ENCODE assay signal across 1 cellular context in genomic region chr14:20332946-20333782, GRCh38.
A peak's percentile ranks its signal among the peaks of the same experiment; 100 is the strongest.
TF ChIP-seq lines count a peak whose summit lies in the region.

A gene with protein sequence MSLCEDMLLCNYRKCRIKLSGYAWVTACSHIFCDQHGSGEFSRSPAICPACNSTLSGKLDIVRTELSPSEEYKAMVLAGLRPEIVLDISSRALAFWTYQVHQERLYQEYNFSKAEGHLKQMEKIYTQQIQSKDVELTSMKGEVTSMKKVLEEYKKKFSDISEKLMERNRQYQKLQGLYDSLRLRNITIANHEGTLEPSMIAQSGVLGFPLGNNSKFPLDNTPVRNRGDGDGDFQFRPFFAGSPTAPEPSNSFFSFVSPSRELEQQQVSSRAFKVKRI (minus strand): TSS chr14:20333279. CDS start chr14:20316523, 16,756 bp downstream.

TF ChIP-seq in HepG2, 621 proteins besides CTCF, POLR2A, EP300 and RAD21 (continued from another document and continues in another):
- TF ChIP-seq, protein P1, sequence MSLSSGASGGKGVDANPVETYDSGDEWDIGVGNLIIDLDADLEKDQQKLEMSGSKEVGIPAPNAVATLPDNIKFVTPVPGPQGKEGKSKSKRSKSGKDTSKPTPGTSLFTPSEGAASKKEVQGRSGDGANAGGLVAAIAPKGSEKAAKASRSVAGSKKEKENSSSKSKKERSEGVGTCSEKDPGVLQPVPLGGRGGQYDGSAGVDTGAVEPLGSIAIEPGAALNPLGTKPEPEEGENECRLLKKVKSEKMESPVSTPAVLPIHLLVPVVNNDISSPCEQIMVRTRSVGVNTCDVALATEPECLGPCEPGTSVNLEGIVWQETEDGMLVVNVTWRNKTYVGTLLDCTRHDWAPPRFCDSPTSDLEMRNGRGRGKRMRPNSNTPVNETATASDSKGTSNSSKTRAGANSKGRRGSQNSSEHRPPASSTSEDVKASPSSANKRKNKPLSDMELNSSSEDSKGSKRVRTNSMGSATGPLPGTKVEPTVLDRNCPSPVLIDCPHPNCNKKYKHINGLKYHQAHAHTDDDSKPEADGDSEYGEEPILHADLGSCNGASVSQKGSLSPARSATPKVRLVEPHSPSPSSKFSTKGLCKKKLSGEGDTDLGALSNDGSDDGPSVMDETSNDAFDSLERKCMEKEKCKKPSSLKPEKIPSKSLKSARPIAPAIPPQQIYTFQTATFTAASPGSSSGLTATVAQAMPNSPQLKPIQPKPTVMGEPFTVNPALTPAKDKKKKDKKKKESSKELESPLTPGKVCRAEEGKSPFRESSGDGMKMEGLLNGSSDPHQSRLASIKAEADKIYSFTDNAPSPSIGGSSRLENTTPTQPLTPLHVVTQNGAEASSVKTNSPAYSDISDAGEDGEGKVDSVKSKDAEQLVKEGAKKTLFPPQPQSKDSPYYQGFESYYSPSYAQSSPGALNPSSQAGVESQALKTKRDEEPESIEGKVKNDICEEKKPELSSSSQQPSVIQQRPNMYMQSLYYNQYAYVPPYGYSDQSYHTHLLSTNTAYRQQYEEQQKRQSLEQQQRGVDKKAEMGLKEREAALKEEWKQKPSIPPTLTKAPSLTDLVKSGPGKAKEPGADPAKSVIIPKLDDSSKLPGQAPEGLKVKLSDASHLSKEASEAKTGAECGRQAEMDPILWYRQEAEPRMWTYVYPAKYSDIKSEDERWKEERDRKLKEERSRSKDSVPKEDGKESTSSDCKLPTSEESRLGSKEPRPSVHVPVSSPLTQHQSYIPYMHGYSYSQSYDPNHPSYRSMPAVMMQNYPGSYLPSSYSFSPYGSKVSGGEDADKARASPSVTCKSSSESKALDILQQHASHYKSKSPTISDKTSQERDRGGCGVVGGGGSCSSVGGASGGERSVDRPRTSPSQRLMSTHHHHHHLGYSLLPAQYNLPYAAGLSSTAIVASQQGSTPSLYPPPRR (CRISPR knock-in tag; IDR thresholded peaks at IDR 0.05; ENCODE audit: borderline replicate concordance), result peak; percentile 28; the same call in 1 of the 2 replicates
- no peak for TF ChIP-seq ZBTB38 (CRISPR knock-in tag; IDR thresholded peaks at IDR 0.05)
- TF ChIP-seq ZNF280D (CRISPR knock-in tag; IDR thresholded peaks at IDR 0.05), result no peak
- TF ChIP-seq ATAD3A (CRISPR knock-in tag; IDR thresholded peaks at IDR 0.05), result no peak
- TF ChIP-seq ZNF12 (CRISPR knock-in tag; IDR thresholded peaks at IDR 0.05), result no peak
- peak; percentile 76 for TF ChIP-seq GABPB1 (CRISPR knock-in tag; IDR thresholded peaks at IDR 0.05)
- peak; percentile 92 for TF ChIP-seq ASH2L (IDR thresholded peaks at IDR 0.05; ENCODE audit: insufficient read length, low read depth, low read length)
- no peak for TF ChIP-seq KLF9 (CRISPR knock-in tag; IDR thresholded peaks at IDR 0.05; ENCODE audit: low read depth)
- TF ChIP-seq ESRRA (CRISPR knock-in tag; IDR thresholded peaks at IDR 0.05; ENCODE audit: low read depth), result no peak
- no peak for TF ChIP-seq HNRNPK (IDR thresholded peaks at IDR 0.05; ENCODE audit: low read depth, low read length, poor library complexity, severe bottlenecking)
- TF ChIP-seq JUND (CRISPR knock-in tag; IDR thresholded peaks at IDR 0.05), result no peak
- no peak for TF ChIP-seq ZNF143 (CRISPR knock-in tag; IDR thresholded peaks at IDR 0.05)
- TF ChIP-seq ELF3 (CRISPR knock-in tag; IDR thresholded peaks at IDR 0.05), result no peak
- TF ChIP-seq MTF1 (CRISPR knock-in tag; IDR thresholded peaks at IDR 0.05), result no peak
- no peak for TF ChIP-seq NCOA5 (CRISPR knock-in tag; IDR thresholded peaks at IDR 0.05)
- no peak for TF ChIP-seq NFRKB (IDR thresholded peaks at IDR 0.05)
- no peak for TF ChIP-seq FIP1L1 (IDR thresholded peaks at IDR 0.05; ENCODE audit: borderline replicate concordance, insufficient read depth, low read depth, low read length)
- TF ChIP-seq, protein P2, sequence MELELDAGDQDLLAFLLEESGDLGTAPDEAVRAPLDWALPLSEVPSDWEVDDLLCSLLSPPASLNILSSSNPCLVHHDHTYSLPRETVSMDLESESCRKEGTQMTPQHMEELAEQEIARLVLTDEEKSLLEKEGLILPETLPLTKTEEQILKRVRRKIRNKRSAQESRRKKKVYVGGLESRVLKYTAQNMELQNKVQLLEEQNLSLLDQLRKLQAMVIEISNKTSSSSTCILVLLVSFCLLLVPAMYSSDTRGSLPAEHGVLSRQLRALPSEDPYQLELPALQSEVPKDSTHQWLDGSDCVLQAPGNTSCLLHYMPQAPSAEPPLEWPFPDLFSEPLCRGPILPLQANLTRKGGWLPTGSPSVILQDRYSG (CRISPR knock-in tag; IDR thresholded peaks at IDR 0.05), result no peak
- TF ChIP-seq E2F1 (CRISPR knock-in tag; IDR thresholded peaks at IDR 0.05), result no peak
- no peak; the same call in 1 of the 2 replicates for TF ChIP-seq YEATS2 (CRISPR knock-in tag; IDR thresholded peaks at IDR 0.05; ENCODE audit: borderline replicate concordance)
- TF ChIP-seq ZSCAN25 (CRISPR knock-in tag; IDR thresholded peaks at IDR 0.05), result 0 out of 2 replicates have a peak, but pooled peaks have one; percentile 16
- peak; percentile 79; the same call in 1 of the 2 replicates for TF ChIP-seq KAT8 (CRISPR knock-in tag; IDR thresholded peaks at IDR 0.05)
- TF ChIP-seq GLMP (CRISPR knock-in tag; IDR thresholded peaks at IDR 0.05; ENCODE audit: borderline replicate concordance), result no peak
- no peak for TF ChIP-seq FOXO1 (CRISPR knock-in tag; IDR thresholded peaks at IDR 0.05)
- TF ChIP-seq, protein P3, sequence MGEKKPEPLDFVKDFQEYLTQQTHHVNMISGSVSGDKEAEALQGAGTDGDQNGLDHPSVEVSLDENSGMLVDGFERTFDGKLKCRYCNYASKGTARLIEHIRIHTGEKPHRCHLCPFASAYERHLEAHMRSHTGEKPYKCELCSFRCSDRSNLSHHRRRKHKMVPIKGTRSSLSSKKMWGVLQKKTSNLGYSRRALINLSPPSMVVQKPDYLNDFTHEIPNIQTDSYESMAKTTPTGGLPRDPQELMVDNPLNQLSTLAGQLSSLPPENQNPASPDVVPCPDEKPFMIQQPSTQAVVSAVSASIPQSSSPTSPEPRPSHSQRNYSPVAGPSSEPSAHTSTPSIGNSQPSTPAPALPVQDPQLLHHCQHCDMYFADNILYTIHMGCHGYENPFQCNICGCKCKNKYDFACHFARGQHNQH (CRISPR knock-in tag; IDR thresholded peaks at IDR 0.05), result no peak
- TF ChIP-seq, protein P4, sequence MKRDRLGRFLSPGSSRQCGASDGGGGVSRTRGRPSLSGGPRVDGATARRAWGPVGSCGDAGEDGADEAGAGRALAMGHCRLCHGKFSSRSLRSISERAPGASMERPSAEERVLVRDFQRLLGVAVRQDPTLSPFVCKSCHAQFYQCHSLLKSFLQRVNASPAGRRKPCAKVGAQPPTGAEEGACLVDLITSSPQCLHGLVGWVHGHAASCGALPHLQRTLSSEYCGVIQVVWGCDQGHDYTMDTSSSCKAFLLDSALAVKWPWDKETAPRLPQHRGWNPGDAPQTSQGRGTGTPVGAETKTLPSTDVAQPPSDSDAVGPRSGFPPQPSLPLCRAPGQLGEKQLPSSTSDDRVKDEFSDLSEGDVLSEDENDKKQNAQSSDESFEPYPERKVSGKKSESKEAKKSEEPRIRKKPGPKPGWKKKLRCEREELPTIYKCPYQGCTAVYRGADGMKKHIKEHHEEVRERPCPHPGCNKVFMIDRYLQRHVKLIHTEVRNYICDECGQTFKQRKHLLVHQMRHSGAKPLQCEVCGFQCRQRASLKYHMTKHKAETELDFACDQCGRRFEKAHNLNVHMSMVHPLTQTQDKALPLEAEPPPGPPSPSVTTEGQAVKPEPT (CRISPR knock-in tag; IDR thresholded peaks at IDR 0.05; ENCODE audit: low read depth), result no peak
- no peak for TF ChIP-seq LBX2 (CRISPR knock-in tag; IDR thresholded peaks at IDR 0.05; ENCODE audit: borderline replicate concordance)
- TF ChIP-seq ZNF333 (CRISPR knock-in tag; IDR thresholded peaks at IDR 0.05; ENCODE audit: borderline replicate concordance), result no peak
- TF ChIP-seq ZNF557 (CRISPR knock-in tag; IDR thresholded peaks at IDR 0.05), result no peak; the same call in 1 of the 2 replicates
- peak; percentile 86 for TF ChIP-seq NFYC (CRISPR knock-in tag; IDR thresholded peaks at IDR 0.05)
- TF ChIP-seq ZNF580 (CRISPR knock-in tag; IDR thresholded peaks at IDR 0.05; ENCODE audit: borderline replicate concordance, low read depth), result no peak; the same call in 1 of the 2 replicates
- no peak for TF ChIP-seq BRD4 (CRISPR knock-in tag; IDR thresholded peaks at IDR 0.05)
- TF ChIP-seq PBX3 (CRISPR knock-in tag; IDR thresholded peaks at IDR 0.05; ENCODE audit: borderline replicate concordance), result 0 out of 2 replicates have a peak, but pooled peaks have one; percentile 32
- no peak for TF ChIP-seq JUNB (CRISPR knock-in tag; IDR thresholded peaks at IDR 0.05; ENCODE audit: borderline replicate concordance)
- peak; percentile 20; the same call in 1 of the 2 replicates for TF ChIP-seq TARDBP (CRISPR knock-in tag; IDR thresholded peaks at IDR 0.05)
- TF ChIP-seq ZNF674 (CRISPR knock-in tag; IDR thresholded peaks at IDR 0.05; ENCODE audit: low read depth), result no peak
- TF ChIP-seq CBX1 (IDR thresholded peaks at IDR 0.05; ENCODE audit: low read depth), result no peak
- TF ChIP-seq, protein P5, sequence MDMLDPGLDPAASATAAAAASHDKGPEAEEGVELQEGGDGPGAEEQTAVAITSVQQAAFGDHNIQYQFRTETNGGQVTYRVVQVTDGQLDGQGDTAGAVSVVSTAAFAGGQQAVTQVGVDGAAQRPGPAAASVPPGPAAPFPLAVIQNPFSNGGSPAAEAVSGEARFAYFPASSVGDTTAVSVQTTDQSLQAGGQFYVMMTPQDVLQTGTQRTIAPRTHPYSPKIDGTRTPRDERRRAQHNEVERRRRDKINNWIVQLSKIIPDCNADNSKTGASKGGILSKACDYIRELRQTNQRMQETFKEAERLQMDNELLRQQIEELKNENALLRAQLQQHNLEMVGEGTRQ (IDR thresholded peaks at IDR 0.05; ENCODE audit: low read depth, low read length), result no peak
- TF ChIP-seq, protein P5 (CRISPR knock-in tag; IDR thresholded peaks at IDR 0.05; ENCODE audit: borderline replicate concordance), result peak; percentile 94; the same call in 1 of the 2 replicates
- TF ChIP-seq ZZZ3 (CRISPR knock-in tag; IDR thresholded peaks at IDR 0.05; ENCODE audit: borderline replicate concordance), result no peak; the same call in 1 of the 2 replicates
- TF ChIP-seq PRMT3 (CRISPR knock-in tag; IDR thresholded peaks at IDR 0.05; ENCODE audit: borderline replicate concordance, low read depth), result no peak
- TF ChIP-seq NCOR1 (IDR thresholded peaks at IDR 0.05; ENCODE audit: borderline replicate concordance, low read length), result 0 out of 2 replicates have a peak, but pooled peaks have one; percentile 36
- TF ChIP-seq ZNF616 (CRISPR knock-in tag; IDR thresholded peaks at IDR 0.05; ENCODE audit: low read depth), result no peak
- TF ChIP-seq SRSF4 (IDR thresholded peaks at IDR 0.05; ENCODE audit: low read depth, low read length, poor library complexity, severe bottlenecking), result no peak
- peak; percentile 60 for TF ChIP-seq PHF21A (CRISPR knock-in tag; IDR thresholded peaks at IDR 0.05)
